22 cellular contexts compared by ENCODE assay signal in the genomic region with DNA sequence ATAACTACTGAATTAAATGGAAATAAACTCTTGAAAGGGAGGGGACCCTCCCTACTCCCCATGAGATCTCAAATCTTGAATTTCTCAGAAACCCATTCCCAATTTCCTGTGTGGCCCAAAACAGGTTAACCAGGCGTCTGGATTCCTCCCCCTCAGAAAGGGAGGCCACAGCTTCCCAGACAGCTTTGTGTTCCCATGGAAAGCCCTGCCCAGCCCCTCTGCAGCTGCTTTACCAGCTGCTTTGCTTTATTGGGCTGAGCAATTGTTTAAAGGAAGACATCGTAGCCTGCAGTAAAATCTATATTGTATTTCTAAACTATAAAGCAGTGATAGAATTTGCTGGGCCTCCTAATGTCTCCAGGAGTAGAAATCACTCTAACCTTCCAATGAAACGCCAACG.
"Had no signal": no experiment of that assay in that cellular context is flagged by ENCODE, and none has a peak within 500 bp of the region (broad histone marks: within the 10 kb centered on the region; RNA-seq: fewer than 3 reads in every experiment).

No MANE protein-coding gene starts in this region.

- H3K9me3 ChIP-seq: esophagus muscularis mucosa, gastroesophageal sphincter, heart left ventricle, lower lobe of right lung, ovary, psoas muscle, sigmoid colon, spleen, thoracic aorta, tibial nerve, upper lobe of left lung had no signal

- DNase-seq: dorsolateral prefrontal cortex; effector CD4-positive, alpha-beta T cell; foreskin keratinocyte; heart left ventricle; hippocampal formation; left cardiac atrium; left ventricle myocardium superior; lower lobe of right lung; naive B cell; nucleus accumbens; ovary; psoas muscle; right cardiac atrium; sigmoid colon; spleen; stimulated activated CD4-positive, alpha-beta T cell treated with anti-CD3 and anti-CD28 coated beads, Interleukin-4, amount 100 ng/mL, for 4 hours; upper lobe of left lung had no signal

- H3K4me3 ChIP-seq: dorsolateral prefrontal cortex, esophagus muscularis mucosa, gastroesophageal sphincter, heart left ventricle, lower lobe of right lung, ovary, psoas muscle, sigmoid colon, skin epidermis, spleen, thoracic aorta, tibial nerve, upper lobe of left lung had no signal

- H3K27ac ChIP-seq: dorsolateral prefrontal cortex, esophagus muscularis mucosa, foreskin keratinocyte, gastroesophageal sphincter, heart left ventricle, lower lobe of right lung, ovary, psoas muscle, sigmoid colon, skin epidermis, spleen, thoracic aorta, tibial nerve, upper lobe of left lung had no signal

- H3K27me3 ChIP-seq: ovary, tibial nerve, upper lobe of left lung had no signal

- H3K4me1 ChIP-seq: esophagus muscularis mucosa, foreskin keratinocyte, gastroesophageal sphincter, heart left ventricle, lower lobe of right lung, psoas muscle, sigmoid colon, spleen, tibial nerve, upper lobe of left lung had no signal

- H3K36me3 ChIP-seq: esophagus muscularis mucosa, gastroesophageal sphincter, heart left ventricle, lower lobe of right lung, ovary, sigmoid colon, spleen, thoracic aorta, tibial nerve, upper lobe of left lung had no signal
